In genomic region chr14:97185186-97185585, GRCh38 we compare ENCODE assay signal across 10 cellular contexts.
A peak's percentile ranks its signal among the peaks of the same experiment; 100 is the strongest.
DNase-seq lines count a peak whose midpoint lies in the region; ATAC-seq lines count a peak whose summit lies in the region.
"Had no signal": no experiment of that assay in that cellular context is flagged by ENCODE, and none has a peak within 500 bp of the region (broad histone marks: within the 10 kb centered on the region; RNA-seq: fewer than 3 reads in every experiment).

No MANE protein-coding gene starts in this region.

- no peak overlapping the region for H3K27ac ChIP-seq in naive thymus-derived CD4-positive, alpha-beta T cell (ENCODE audit: low read depth, low read length)
- H3K27ac ChIP-seq: BLaER1 had no signal

- no peaks in the 10 kb centered on the region for H3K27me3 ChIP-seq in naive thymus-derived CD4-positive, alpha-beta T cell (ENCODE audit: control insufficient read depth in 2 of 2, insufficient read depth in 2 of 2, low read length in 2 of 2)
- H3K27me3 ChIP-seq: BLaER1 had no signal

- CTCF ChIA-PET in naive thymus-derived CD4-positive, alpha-beta T cell (lab: Charles Lee): interaction anchor here (0.8 to 2.2 kb wide), 6 partner anchors 16 to 953 kb away, joined by 3 to 8 read pairs (median 4); no protein-coding TSS in a partner anchor

- H3K27me3 Mint-ChIP-seq in activated CD4-positive, alpha-beta T cell treated with anti-CD3 and anti-CD28 coated beads, Interleukin-2, amount 10 ng/mL, durations not matched to agents 24 days and 14 days: peaks cover 17% of the 10 kb centered on the region
- H3K27me3 Mint-ChIP-seq in naive thymus-derived CD4-positive, alpha-beta T cell: peaks cover 0 to 22% (median 0%) of the 10 kb centered on the region in 5 donors

- intact Hi-C loops in activated CD4-positive, alpha-beta T cell treated with anti-CD3 and anti-CD28 coated beads, Interleukin-2, amount 10 ng/mL, durations not matched to agents 24 days and 14 days (cut with micrococcal nuclease): no loop called here
- intact Hi-C loops in naive thymus-derived CD4-positive, alpha-beta T cell (cut with micrococcal nuclease): loop anchor here in 1 of 2 donors (1.0 to 5.0 kb wide), 5 partner anchors 272 to 952 kb away; no protein-coding TSS in a partner anchor
- intact Hi-C loops in posterior cingulate gyrus (cut with DNase I): no loop called here

- no peaks in the 10 kb centered on the region for H3K4me1 ChIP-seq in naive thymus-derived CD4-positive, alpha-beta T cell (ENCODE audit: control insufficient read depth in 2 of 2, insufficient read depth in 2 of 2, low read length in 2 of 2)

- ATAC-seq in naive thymus-derived CD4-positive, alpha-beta T cell: peak; percentile 57
- no peak for ATAC-seq in HG02763 (IDR thresholded peaks at IDR 0.05; ENCODE audit: unreplicated experiment)
- ATAC-seq: activated CD4-positive, CD25-positive, alpha-beta regulatory T cell treated with anti-CD3 and anti-CD28 coated beads, Interleukin-2, amount 50 U/mL, for 24 hours had no signal

- H3K4me3 Mint-ChIP-seq in activated CD4-positive, alpha-beta T cell treated with anti-CD3 and anti-CD28 coated beads, Interleukin-2, amount 10 ng/mL, durations not matched to agents 24 days and 14 days: no peak overlapping the region
- H3K4me3 Mint-ChIP-seq in naive thymus-derived CD4-positive, alpha-beta T cell: no peak overlapping the region

- DNase-seq in NCI-H345 treated with DMSO at 0.1 percent for 48 hours (lab: John Stamatoyannopoulos, UW; ENCODE audit: unreplicated experiment) (peak; percentile 2), NCI-H345 (lab: John Stamatoyannopoulos, UW) (no peak), HuH-7 (ENCODE audit: low spot score) (peak; percentile 17), posterior cingulate gyrus (no peak), HK-2 (ENCODE audit: unreplicated experiment) (no peak)
- peak; percentile 70 for DNase-seq in activated CD4-positive, alpha-beta T cell treated with anti-CD3 and anti-CD28 coated beads, Interleukin-2, amount 10 ng/mL, durations not matched to agents 24 days and 14 days
- DNase-seq in naive thymus-derived CD4-positive, alpha-beta T cell: peak in 6 of 9 donors; percentile 1 to 36 (median 30)

- H3K4me1 Mint-ChIP-seq in activated CD4-positive, alpha-beta T cell treated with anti-CD3 and anti-CD28 coated beads, Interleukin-2, amount 10 ng/mL, durations not matched to agents 24 days and 14 days: peaks cover 6% of the 10 kb centered on the region
- peaks cover 0 to 22% (median 6%) of the 10 kb centered on the region in 7 donors for H3K4me1 Mint-ChIP-seq in naive thymus-derived CD4-positive, alpha-beta T cell

- no peak overlapping the region for H3K4me3 ChIP-seq in naive thymus-derived CD4-positive, alpha-beta T cell (ENCODE audit: low read length)
- H3K4me3 ChIP-seq: BLaER1 had no signal

- POLR2A ChIA-PET in naive thymus-derived CD4-positive, alpha-beta T cell (lab: Charles Lee): interaction anchor here (0.9 kb wide), 1 partner anchor 950 kb away, joined by 3 read pairs; no protein-coding TSS in a partner anchor

- H3K36me3 Mint-ChIP-seq in activated CD4-positive, alpha-beta T cell treated with anti-CD3 and anti-CD28 coated beads, Interleukin-2, amount 10 ng/mL, durations not matched to agents 24 days and 14 days (ENCODE audit: low read depth): peaks cover 3% of the 10 kb centered on the region
- peaks cover 0 to 6% (median 0%) of the 10 kb centered on the region in 5 donors for H3K36me3 Mint-ChIP-seq in naive thymus-derived CD4-positive, alpha-beta T cell

- no peak overlapping the region for H3K27ac Mint-ChIP-seq in activated CD4-positive, alpha-beta T cell treated with anti-CD3 and anti-CD28 coated beads, Interleukin-2, amount 10 ng/mL, durations not matched to agents 24 days and 14 days
- H3K27ac Mint-ChIP-seq in naive thymus-derived CD4-positive, alpha-beta T cell: peak overlapping the region in 4 of 9 donors; percentile 7 to 53 (median 41)

- H3K36me3 ChIP-seq in naive thymus-derived CD4-positive, alpha-beta T cell (ENCODE audit: control insufficient read depth in 2 of 3, insufficient read depth in 3 of 3, low read length in 3 of 3): no peaks in the 10 kb centered on the region
- H3K36me3 ChIP-seq: BLaER1 had no signal

- no peaks in the 10 kb centered on the region for H3K9me3 ChIP-seq in naive thymus-derived CD4-positive, alpha-beta T cell (ENCODE audit: control insufficient read depth in 2 of 3, low read length in 3 of 3)
- H3K9me3 ChIP-seq: BLaER1 had no signal

- peaks cover 7% of the 10 kb centered on the region for H3K9me3 Mint-ChIP-seq in activated CD4-positive, alpha-beta T cell treated with anti-CD3 and anti-CD28 coated beads, Interleukin-2, amount 10 ng/mL, durations not matched to agents 24 days and 14 days
- H3K9me3 Mint-ChIP-seq in naive thymus-derived CD4-positive, alpha-beta T cell: peaks cover 0 to 12% (median 0%) of the 10 kb centered on the region in 11 donors

Comparison
In these comparisons a context has a peak if more than half of its experiments do, and no peak if none do; other contexts are left out.
1. DNase-seq: peak in NCI-H345 treated with DMSO at 0.1 percent for 48 hours (single experiment), HuH-7 (single experiment), activated CD4-positive, alpha-beta T cell treated with anti-CD3 and anti-CD28 coated beads, Interleukin-2, amount 10 ng/mL, durations not matched to agents 24 days and 14 days (single experiment) and naive thymus-derived CD4-positive, alpha-beta T cell (6 of 9); none in NCI-H345 (single experiment), posterior cingulate gyrus (0 of 10) and HK-2 (single experiment).